ENCODE assay signal across 20 cellular contexts in the genomic region with DNA sequence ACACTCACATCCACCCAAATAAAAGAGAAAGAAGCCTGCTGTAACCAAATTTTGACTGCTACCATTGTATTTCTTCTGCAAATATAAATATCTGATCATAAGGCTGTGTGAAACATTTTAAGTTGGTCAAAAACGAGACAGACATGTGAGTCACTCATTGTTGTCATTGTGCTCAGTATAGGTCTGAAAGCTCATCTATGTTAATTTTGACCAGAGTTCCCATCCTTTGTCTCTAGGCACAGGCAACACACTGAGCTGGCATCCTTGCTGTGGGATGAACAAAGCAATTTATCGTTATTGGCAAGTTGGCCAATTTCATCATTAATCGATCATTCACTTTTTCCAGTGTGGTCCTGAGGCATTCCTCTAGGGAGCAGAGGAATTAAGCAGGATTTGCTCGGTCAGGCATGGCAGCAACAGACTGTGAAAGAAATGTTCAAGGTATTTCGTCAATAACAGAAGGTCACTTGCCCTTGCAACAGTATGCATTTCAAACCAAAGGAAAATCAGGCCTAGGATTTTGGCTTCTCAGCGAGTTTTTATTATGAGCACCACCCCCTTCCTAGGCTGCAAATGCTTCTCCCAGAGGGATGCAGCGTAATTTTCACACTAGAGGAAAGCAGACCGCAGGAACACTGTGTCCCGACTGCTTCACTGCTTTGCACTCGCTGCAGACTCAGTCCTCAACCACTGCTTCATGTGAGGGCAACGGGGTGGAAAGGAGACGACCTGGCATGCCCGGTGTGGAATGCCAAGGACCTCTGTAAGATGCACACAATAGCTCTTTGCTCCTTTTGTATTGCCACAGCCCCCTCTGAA.
DNase-seq lines count a peak whose midpoint lies in the region; ATAC-seq, FAIRE-seq and TF ChIP-seq lines count a peak whose summit lies in the region.
"Had no signal": no experiment of that assay in that cellular context is flagged by ENCODE, and none has a peak within 500 bp of the region (broad histone marks: within the 10 kb centered on the region; RNA-seq: fewer than 3 reads in every experiment).

No MANE protein-coding gene starts in this region.

- DNase-seq in HT1080 (ENCODE audit: low read depth), result peak; percentile 20
- no peak for DNase-seq in astrocyte (ENCODE audit: low read depth)
- DNase-seq in glutamatergic neuron, result peak; percentile 31
- DNase-seq in retinal pigment epithelial cell (ENCODE audit: low read depth), result peak; percentile 24
- DNase-seq in SK-N-SH, result no peak
- no peak for DNase-seq in upper lobe of left lung
- DNase-seq in activated T-cell treated with anti-CD3 and anti-CD28 coated beads, Interleukin-2, amount 50 U/mL, for 72 hours, result no peak
- no peak for DNase-seq in ascending aorta (ENCODE audit: low spot score in 2 of 2)
- DNase-seq: activated naive CD4-positive, alpha-beta T cell treated with anti-CD3 and anti-CD28 coated beads for 36 hours; activated T-cell treated with anti-CD3 and anti-CD28 coated beads for 4 hours; GDM1; left ventricle myocardium superior; MG63; NCI-H446; pancreas; stimulated activated CD4-positive, alpha-beta T cell treated with anti-CD3 and anti-CD28 coated beads, Interleukin-2, amount 100 ng/mL, for 48 hours; T-cell had no signal

- H4K20me1 ChIP-seq in astrocyte (ENCODE audit: insufficient read depth, low read length), result no peaks in the 10 kb centered on the region
- H4K20me1 ChIP-seq in SK-N-SH (ENCODE audit: insufficient read depth), result no peaks in the 10 kb centered on the region

- H3K9me3 ChIP-seq in astrocyte (ENCODE audit: insufficient read depth, low read depth, low read length) (no peaks in the 10 kb centered on the region), SK-N-SH (no peaks in the 10 kb centered on the region), upper lobe of left lung (no peaks in the 10 kb centered on the region), ascending aorta (no peaks in the 10 kb centered on the region)
- H3K9me3 ChIP-seq: MG63, pancreas had no signal

- POLR2A ChIA-PET in SK-N-SH (lab: Yijun Ruan, JAX), result no interaction called here

- FAIRE-seq in astrocyte (lab: Jason Lieb, UNC), result no peak
- FAIRE-seq: GM12878 had no signal

- H2AFZ ChIP-seq in astrocyte (ENCODE audit: low read depth, low read length), result no peak overlapping the region
- no peak overlapping the region for H2AFZ ChIP-seq in SK-N-SH (ENCODE audit: low read depth)

- H3K36me3 ChIP-seq in astrocyte (ENCODE audit: insufficient read depth, low read length), result no peaks in the 10 kb centered on the region
- H3K36me3 ChIP-seq in SK-N-SH (replicated peaks in 1 of 2; ENCODE audit: control insufficient read depth in 1 of 2, insufficient read depth in 2 of 2, low read length in 1 of 2), result no peaks in the 10 kb centered on the region
- no peaks in the 10 kb centered on the region for H3K36me3 ChIP-seq in upper lobe of left lung
- H3K36me3 ChIP-seq in ascending aorta, result no peaks in the 10 kb centered on the region
- H3K36me3 ChIP-seq: MG63, pancreas had no signal

- H3K27me3 Mint-ChIP-seq in astrocyte (ENCODE audit: low read depth, unreplicated experiment) (peaks cover 25% of the 10 kb centered on the region), glutamatergic neuron (ENCODE audit: unreplicated experiment) (no peaks in the 10 kb centered on the region)
- H3K27me3 Mint-ChIP-seq in activated T-cell treated with anti-CD3 and anti-CD28 coated beads, Interleukin-2, amount 50 U/mL, for 72 hours (ENCODE audit: low read depth), result peaks cover 57% of the 10 kb centered on the region

- peaks cover 19% of the 10 kb centered on the region for H3K27me3 ChIP-seq in astrocyte (ENCODE audit: insufficient read depth, low read length)
- peaks cover 9% of the 10 kb centered on the region for H3K27me3 ChIP-seq in SK-N-SH (ENCODE audit: insufficient read depth)
- peaks cover 0 to 4% (median 1%) of the 10 kb centered on the region in 4 donors for H3K27me3 ChIP-seq in upper lobe of left lung
- H3K27me3 ChIP-seq in ascending aorta, result no peaks in the 10 kb centered on the region
- H3K27me3 ChIP-seq: pancreas had no signal

- H3K36me3 Mint-ChIP-seq in astrocyte (ENCODE audit: low read depth, unreplicated experiment) (no peaks in the 10 kb centered on the region), glutamatergic neuron (ENCODE audit: unreplicated experiment) (no peaks in the 10 kb centered on the region)
- H3K36me3 Mint-ChIP-seq in activated T-cell treated with anti-CD3 and anti-CD28 coated beads, Interleukin-2, amount 50 U/mL, for 72 hours (ENCODE audit: insufficient read depth in 2 of 2), result no peaks in the 10 kb centered on the region
- H3K36me3 Mint-ChIP-seq: T-cell had no signal

- H3F3A ChIP-seq in SK-N-SH (replicated peaks; ENCODE audit: insufficient read depth), result no peaks in the 10 kb centered on the region

- no peak overlapping the region for H3K4me3 ChIP-seq in astrocyte (ENCODE audit: insufficient read depth, low read depth, low read length)
- H3K4me3 ChIP-seq in retinal pigment epithelial cell (ENCODE audit: low read length), result no peak overlapping the region
- H3K4me3 ChIP-seq in SK-N-SH (ENCODE audit: low read depth in 2 of 2, low read length in 1 of 2), result no peak overlapping the region
- no peak overlapping the region for H3K4me3 ChIP-seq in upper lobe of left lung
- H3K4me3 ChIP-seq in ascending aorta, result no peak overlapping the region
- H3K4me3 ChIP-seq: coronary artery, GM12878, MG63, pancreas had no signal

- no peak overlapping the region for H3K9ac ChIP-seq in astrocyte (ENCODE audit: low read length)
- H3K9ac ChIP-seq in SK-N-SH, result no peak overlapping the region

- H3K9me2 ChIP-seq in SK-N-SH, result no peaks in the 10 kb centered on the region

- no peak for ATAC-seq in upper lobe of left lung (ENCODE audit: low FRiP score in 2 of 2)
- no peak for ATAC-seq in activated T-cell treated with anti-CD3 and anti-CD28 coated beads, Interleukin-2, amount 50 U/mL, for 72 hours (replicated peaks in 1 of 2)
- ATAC-seq: GM12878, left ventricle myocardium superior, T-cell had no signal

- H3K27ac ChIP-seq in astrocyte (ENCODE audit: low read depth, low read length) (no peak overlapping the region), SK-N-SH (ENCODE audit: low read depth in 2 of 2, low read length in 1 of 2) (peak overlapping the region in 1 of 2 experiments; percentile 78; a peak in 2 of 4 replicates), upper lobe of left lung (no peak overlapping the region), ascending aorta (no peak overlapping the region)
- H3K27ac ChIP-seq: coronary artery, pancreas had no signal

- TF ChIP-seq EP300 in SK-N-SH (IDR thresholded peaks at IDR 0.05; ENCODE audit: borderline replicate concordance in 1 of 2, low read depth in 1 of 2, low read length in 1 of 2) (no peak), upper lobe of left lung (IDR thresholded peaks at IDR 0.05) (no peak)

- H3K4me3 Mint-ChIP-seq in astrocyte (ENCODE audit: unreplicated experiment), result no peak overlapping the region
- H3K4me3 Mint-ChIP-seq in glutamatergic neuron (ENCODE audit: unreplicated experiment), result peak overlapping the region; percentile 31
- H3K4me3 Mint-ChIP-seq in activated T-cell treated with anti-CD3 and anti-CD28 coated beads, Interleukin-2, amount 50 U/mL, for 72 hours, result no peak overlapping the region
- H3K4me3 Mint-ChIP-seq: activated naive CD4-positive, alpha-beta T cell treated with anti-CD3 and anti-CD28 coated beads for 36 hours; B cell; T-cell had no signal

- H3K9me3 Mint-ChIP-seq in astrocyte (ENCODE audit: unreplicated experiment) (peaks cover 7% of the 10 kb centered on the region), glutamatergic neuron (ENCODE audit: unreplicated experiment) (peaks cover 3% of the 10 kb centered on the region)
- no peaks in the 10 kb centered on the region for H3K9me3 Mint-ChIP-seq in activated T-cell treated with anti-CD3 and anti-CD28 coated beads, Interleukin-2, amount 50 U/mL, for 72 hours
- H3K9me3 Mint-ChIP-seq: activated naive CD4-positive, alpha-beta T cell treated with anti-CD3 and anti-CD28 coated beads for 36 hours; T-cell had no signal

- no peak for TF ChIP-seq RAD21 in SK-N-SH (IDR thresholded peaks at IDR 0.05; ENCODE audit: low read length)

- intact Hi-C loops in ascending aorta (cut with DNase I), result no loop called here

- 49% methylated on average over 13 of the region's 13 CpGs for WGBS in SK-N-SH (ENCODE audit: low lambda C conversion rate)
- WGBS in upper lobe of left lung, 2 donors, result 51 to 63% methylated on average over 13 of the region's 13 CpGs

- TF ChIP-seq POLR2A in upper lobe of left lung (IDR thresholded peaks at IDR 0.05), result no peak

- H3K79me2 ChIP-seq in astrocyte (ENCODE audit: insufficient read depth, low read length) (no peaks in the 10 kb centered on the region), SK-N-SH (ENCODE audit: insufficient read depth) (no peaks in the 10 kb centered on the region)

- CTCF ChIA-PET in SK-N-SH (lab: Yijun Ruan, JAX), result no interaction called here

- peaks cover 6% of the 10 kb centered on the region for H3K4me1 Mint-ChIP-seq in astrocyte (ENCODE audit: low read depth, unreplicated experiment)
- peaks cover 20% of the 10 kb centered on the region for H3K4me1 Mint-ChIP-seq in glutamatergic neuron (ENCODE audit: low read depth, unreplicated experiment)
- H3K4me1 Mint-ChIP-seq in activated T-cell treated with anti-CD3 and anti-CD28 coated beads, Interleukin-2, amount 50 U/mL, for 72 hours (ENCODE audit: low read depth), result peaks cover 5% of the 10 kb centered on the region
- H3K4me1 Mint-ChIP-seq: B cell had no signal

- peaks cover 4% of the 10 kb centered on the region for H3K4me1 ChIP-seq in astrocyte (ENCODE audit: insufficient read depth, low read length)
- H3K4me1 ChIP-seq in SK-N-SH (ENCODE audit: control insufficient read depth in 1 of 2, insufficient read depth in 2 of 2, low read depth in 1 of 2, low read length in 1 of 2), result peaks cover 0 to 12% of the 10 kb centered on the region in 2 experiments; a peak in 2 of 4 replicates
- H3K4me1 ChIP-seq in upper lobe of left lung, result no peaks in the 10 kb centered on the region
- H3K4me1 ChIP-seq in ascending aorta, result no peaks in the 10 kb centered on the region
- H3K4me1 ChIP-seq: pancreas had no signal

- H3K27ac Mint-ChIP-seq in astrocyte (ENCODE audit: unreplicated experiment) (no peak overlapping the region), glutamatergic neuron (ENCODE audit: unreplicated experiment) (peak overlapping the region; percentile 52)
- no peak overlapping the region for H3K27ac Mint-ChIP-seq in activated T-cell treated with anti-CD3 and anti-CD28 coated beads, Interleukin-2, amount 50 U/mL, for 72 hours
- H3K27ac Mint-ChIP-seq: activated naive CD4-positive, alpha-beta T cell treated with anti-CD3 and anti-CD28 coated beads for 36 hours; B cell; T-cell had no signal

- H3K4me2 ChIP-seq in astrocyte (ENCODE audit: low read length) (peak overlapping the region; percentile 4), SK-N-SH (no peak overlapping the region)

- no peak for TF ChIP-seq CTCF in astrocyte (IDR thresholded peaks at IDR 0.05; ENCODE audit: insufficient read depth, low read depth, low read length)
- TF ChIP-seq CTCF in glutamatergic neuron (IDR thresholded peaks at IDR 0.05; ENCODE audit: partially characterized antibody, unreplicated experiment), result no peak
- no peak for TF ChIP-seq CTCF in retinal pigment epithelial cell (conservative IDR thresholded peaks at IDR 0.05; ENCODE audit: low read depth, low read length)
- no peak for TF ChIP-seq CTCF in SK-N-SH (IDR thresholded peaks at IDR 0.05)
- no peak for TF ChIP-seq CTCF in upper lobe of left lung (IDR thresholded peaks at IDR 0.05)
- no peak for TF ChIP-seq CTCF in ascending aorta (IDR thresholded peaks at IDR 0.05)

Comparison
In these comparisons a context has a peak if more than half of its experiments do, and no peak if none do; other contexts are left out.
1. DNase-seq: peak in HT1080 (single experiment), glutamatergic neuron (single experiment) and retinal pigment epithelial cell (single experiment); none in astrocyte (single experiment), SK-N-SH (single experiment), upper lobe of left lung (0 of 2), activated T-cell treated with anti-CD3 and anti-CD28 coated beads, Interleukin-2, amount 50 U/mL, for 72 hours (0 of 2) and ascending aorta (0 of 2).